In the genomic region with DNA sequence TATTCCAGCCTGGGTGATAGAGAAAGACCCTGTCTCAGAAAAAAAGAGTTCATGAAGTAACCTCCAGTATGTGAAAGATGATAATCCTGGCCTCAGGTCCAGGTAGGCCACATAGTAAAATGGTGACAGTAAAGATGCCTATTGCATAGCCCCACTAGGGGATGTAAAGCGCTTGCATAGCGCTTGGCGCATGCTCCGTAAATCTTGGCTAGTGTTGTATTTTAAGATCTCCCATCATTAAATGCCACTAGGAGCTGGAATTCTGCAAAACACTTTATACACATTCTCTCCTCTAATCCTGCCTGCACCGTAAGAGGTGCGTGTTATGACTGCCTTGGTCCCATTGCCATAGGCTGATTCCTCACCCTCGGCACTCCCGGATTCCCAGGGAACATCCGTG, we compare ENCODE assay signal across 36 cellular contexts.
"Had no signal": no experiment of that assay in that cellular context is flagged by ENCODE, and none has a peak within 500 bp of the region (broad histone marks: within the 10 kb centered on the region; RNA-seq: fewer than 3 reads in every experiment).

No MANE protein-coding gene starts in this region.

- H3K4me1 Mint-ChIP-seq: activated CD4-positive, alpha-beta memory T cell treated with anti-CD3 and anti-CD28 coated beads, Interleukin-2, amount 10 ng/mL, durations not matched to agents 7 days and 5 days; activated CD4-positive, alpha-beta T cell treated with anti-CD3 and anti-CD28 coated beads for 36 hours; activated CD4-positive, alpha-beta T cell treated with anti-CD3 and anti-CD28 coated beads, Interleukin-2, amount 10 ng/mL, durations not matched to agents 7 days and 5 days; activated CD8-positive, alpha-beta memory T cell treated with anti-CD3 and anti-CD28 coated beads, Interleukin-2, amount 10 ng/mL, durations not matched to agents 7 days and 5 days; activated naive CD4-positive, alpha-beta T cell treated with anti-CD3 and anti-CD28 coated beads, Interleukin-2, amount 10 ng/mL, durations not matched to agents 7 days and 5 days; activated naive CD4-positive, alpha-beta T cell treated with anti-CD3 and anti-CD28 coated beads, Interleukin-2, amount 50 U/mL, for 24 hours; activated naive CD8-positive, alpha-beta T cell treated with anti-CD3 and anti-CD28 coated beads, Interleukin-2, amount 10 ng/mL, durations not matched to agents 7 days and 5 days; activated naive CD8-positive, alpha-beta T cell treated with anti-CD3 and anti-CD28 coated beads, Interleukin-2, amount 50 U/mL, for 24 hours had no signal

- H3K27me3 Mint-ChIP-seq: activated CD4-positive, alpha-beta memory T cell treated with anti-CD3 and anti-CD28 coated beads, Interleukin-2, amount 10 ng/mL, durations not matched to agents 7 days and 5 days; activated CD4-positive, alpha-beta T cell treated with anti-CD3 and anti-CD28 coated beads, Interleukin-2, amount 10 ng/mL, durations not matched to agents 7 days and 5 days; activated naive CD8-positive, alpha-beta T cell; activated naive CD8-positive, alpha-beta T cell treated with anti-CD3 and anti-CD28 coated beads, Interleukin-2, amount 10 ng/mL, durations not matched to agents 7 days and 5 days had no signal

- ATAC-seq: activated CD4-positive, alpha-beta T cell treated with anti-CD3 and anti-CD28 coated beads for 36 hours; activated CD4-positive, CD25-positive, alpha-beta regulatory T cell treated with anti-CD3 and anti-CD28 coated beads, Interleukin-2, amount 50 U/mL, for 24 hours; activated CD8-positive, alpha-beta memory T cell treated with anti-CD3 and anti-CD28 coated beads, Interleukin-2, amount 10 ng/mL, durations not matched to agents 7 days and 5 days; activated CD8-positive, alpha-beta T cell treated with anti-CD3 and anti-CD28 coated beads, Interleukin-2, amount 10 ng/mL, durations not matched to agents 7 days and 5 days; activated naive CD8-positive, alpha-beta T cell treated with anti-CD3 and anti-CD28 coated beads, Interleukin-2, amount 50 U/mL, for 24 hours; body of pancreas had no signal

- H3K4me3 ChIP-seq: body of pancreas, breast epithelium had no signal

- DNase-seq: activated CD4-positive, alpha-beta memory T cell treated with anti-CD3 and anti-CD28 coated beads, Interleukin-2, amount 10 ng/mL, durations not matched to agents 7 days and 5 days; activated CD4-positive, alpha-beta T cell treated with anti-CD3 and anti-CD28 coated beads for 1 hour; activated CD4-positive, alpha-beta T cell treated with anti-CD3 and anti-CD28 coated beads for 36 hours; activated CD4-positive, alpha-beta T cell treated with anti-CD3 and anti-CD28 coated beads for 48 hours; activated CD4-positive, alpha-beta T cell treated with anti-CD3 and anti-CD28 coated beads, Interleukin-2, amount 10 ng/mL, durations not matched to agents 7 days and 5 days; activated CD4-positive, alpha-beta T cell treated with anti-CD3 and anti-CD28 coated beads, Interleukin-2, amount 50 U/mL, for 48 hours; activated CD4-positive, CD25-positive, alpha-beta regulatory T cell; activated CD8-positive, alpha-beta memory T cell treated with anti-CD3 and anti-CD28 coated beads for 24 hours; activated CD8-positive, alpha-beta memory T cell treated with anti-CD3 and anti-CD28 coated beads, Interleukin-2, amount 10 ng/mL, durations not matched to agents 7 days and 5 days; activated CD8-positive, alpha-beta memory T cell treated with anti-CD3 and anti-CD28 coated beads, Interleukin-2, amount 50 U/mL, for 48 hours; activated CD8-positive, alpha-beta T cell treated with anti-CD3 and anti-CD28 coated beads, Interleukin-2, amount 10 ng/mL, durations not matched to agents 7 days and 5 days; activated effector memory CD4-positive, alpha-beta T cell treated with Interleukin-2 at 50 U/mL for 16 hours; activated gamma-delta T cell; activated naive CD4-positive, alpha-beta T cell treated with anti-CD3 and anti-CD28 coated beads, Interleukin-2, amount 10 ng/mL, durations not matched to agents 7 days and 5 days; activated naive CD4-positive, alpha-beta T cell treated with Interleukin-2 at 50 U/mL for 16 hours; activated naive CD8-positive, alpha-beta T cell treated with anti-CD3 and anti-CD28 coated beads, Interleukin-2, amount 10 ng/mL, durations not matched to agents 7 days and 5 days; activated naive CD8-positive, alpha-beta T cell treated with anti-CD3 and anti-CD28 coated beads, Interleukin-2, amount 50 U/mL, for 24 hours; activated T-cell treated with anti-CD3 and anti-CD28 coated beads, Interleukin-2, amount 50 U/mL, for 24 hours; activated T-cell treated with anti-CD3 and anti-CD28 coated beads, Interleukin-2, amount 50 U/mL, for 48 hours; body of pancreas; brain microvascular endothelial cell; central memory CD4-positive, alpha-beta T cell; T-helper 2 cell; T-helper 9 cell; WERI-Rb-1 had no signal

- H3K4me1 ChIP-seq: body of pancreas, breast epithelium had no signal

- H3K4me3 Mint-ChIP-seq: activated CD4-positive, alpha-beta memory T cell treated with anti-CD3 and anti-CD28 coated beads, Interleukin-2, amount 10 ng/mL, durations not matched to agents 7 days and 5 days; activated CD4-positive, alpha-beta T cell treated with anti-CD3 and anti-CD28 coated beads for 36 hours; activated CD4-positive, alpha-beta T cell treated with anti-CD3 and anti-CD28 coated beads, Interleukin-2, amount 10 ng/mL, durations not matched to agents 7 days and 5 days; activated CD8-positive, alpha-beta memory T cell treated with anti-CD3 and anti-CD28 coated beads, Interleukin-2, amount 10 ng/mL, durations not matched to agents 7 days and 5 days; activated CD8-positive, alpha-beta T cell treated with anti-CD3 and anti-CD28 coated beads, Interleukin-2, amount 10 ng/mL, durations not matched to agents 7 days and 5 days; activated naive CD4-positive, alpha-beta T cell treated with anti-CD3 and anti-CD28 coated beads, Interleukin-2, amount 10 ng/mL, durations not matched to agents 7 days and 5 days; activated naive CD4-positive, alpha-beta T cell treated with anti-CD3 and anti-CD28 coated beads, Interleukin-2, amount 50 U/mL, for 24 hours; activated naive CD8-positive, alpha-beta T cell; activated naive CD8-positive, alpha-beta T cell treated with anti-CD3 and anti-CD28 coated beads, Interleukin-2, amount 10 ng/mL, durations not matched to agents 7 days and 5 days; activated naive CD8-positive, alpha-beta T cell treated with anti-CD3 and anti-CD28 coated beads, Interleukin-2, amount 50 U/mL, for 24 hours; activated T-cell treated with anti-CD3 and anti-CD28 coated beads, Interleukin-2, amount 50 U/mL, for 24 hours; T-helper 1 cell treated with Interleukin-12 subunit alpha and Interleukin-12 subunit beta and Interleukin-4 antibody, amounts not matched to agents 30 μg/mL and 1 μg/mL, for 36 hours; T-helper 2 cell treated with Interferon-gamma antibody and Interleukin-4, amounts not matched to agents 5 μg/mL and 100 μg/mL, for 36 hours; WTC11 had no signal

- FAIRE-seq: astrocyte, colon, TTC549 had no signal

- H3K9me3 Mint-ChIP-seq: activated CD4-positive, alpha-beta memory T cell treated with anti-CD3 and anti-CD28 coated beads, Interleukin-2, amount 10 ng/mL, durations not matched to agents 7 days and 5 days; activated CD4-positive, alpha-beta T cell treated with anti-CD3 and anti-CD28 coated beads, Interleukin-2, amount 10 ng/mL, durations not matched to agents 7 days and 5 days; activated naive CD4-positive, alpha-beta T cell treated with anti-CD3 and anti-CD28 coated beads, Interleukin-2, amount 10 ng/mL, durations not matched to agents 7 days and 5 days; activated naive CD4-positive, alpha-beta T cell treated with anti-CD3 and anti-CD28 coated beads, Interleukin-2, amount 50 U/mL, for 24 hours; activated naive CD8-positive, alpha-beta T cell treated with anti-CD3 and anti-CD28 coated beads, Interleukin-2, amount 10 ng/mL, durations not matched to agents 7 days and 5 days; activated naive CD8-positive, alpha-beta T cell treated with anti-CD3 and anti-CD28 coated beads, Interleukin-2, amount 50 U/mL, for 24 hours; activated T-cell treated with anti-CD3 and anti-CD28 coated beads, Interleukin-2, amount 50 U/mL, for 24 hours; activated T-helper 2 cell treated with anti-CD3 and anti-CD28 coated beads, Interferon-gamma antibody, Interleukin-2, Interleukin-4, amounts not matched to agents 10 μg/mL and 5 μg/mL and 100 μg/mL, durations not matched to agents 14 hours and 24 hours and 36 hours; T-helper 1 cell treated with Interleukin-12 subunit alpha and Interleukin-12 subunit beta and Interleukin-4 antibody, amounts not matched to agents 30 μg/mL and 1 μg/mL, for 36 hours; T-helper 2 cell treated with Interferon-gamma antibody and Interleukin-4, amounts not matched to agents 5 μg/mL and 100 μg/mL, for 36 hours had no signal

- H3K27ac Mint-ChIP-seq: activated CD4-positive, alpha-beta memory T cell treated with anti-CD3 and anti-CD28 coated beads, Interleukin-2, amount 10 ng/mL, durations not matched to agents 7 days and 5 days; activated CD4-positive, alpha-beta T cell treated with anti-CD3 and anti-CD28 coated beads for 36 hours; activated CD4-positive, alpha-beta T cell treated with anti-CD3 and anti-CD28 coated beads, Interleukin-2, amount 10 ng/mL, durations not matched to agents 7 days and 5 days; activated CD8-positive, alpha-beta memory T cell treated with anti-CD3 and anti-CD28 coated beads, Interleukin-2, amount 10 ng/mL, durations not matched to agents 7 days and 5 days; activated CD8-positive, alpha-beta T cell treated with anti-CD3 and anti-CD28 coated beads, Interleukin-2, amount 10 ng/mL, durations not matched to agents 7 days and 5 days; activated naive CD4-positive, alpha-beta T cell treated with anti-CD3 and anti-CD28 coated beads, Interleukin-2, amount 10 ng/mL, durations not matched to agents 7 days and 5 days; activated naive CD4-positive, alpha-beta T cell treated with anti-CD3 and anti-CD28 coated beads, Interleukin-2, amount 50 U/mL, for 24 hours; activated naive CD8-positive, alpha-beta T cell; activated naive CD8-positive, alpha-beta T cell treated with anti-CD3 and anti-CD28 coated beads, Interleukin-2, amount 10 ng/mL, durations not matched to agents 7 days and 5 days; activated naive CD8-positive, alpha-beta T cell treated with anti-CD3 and anti-CD28 coated beads, Interleukin-2, amount 50 U/mL, for 24 hours; activated T-cell treated with anti-CD3 and anti-CD28 coated beads, Interleukin-2, amount 50 U/mL, for 24 hours; activated T-helper 2 cell treated with anti-CD3 and anti-CD28 coated beads, Interferon-gamma antibody, Interleukin-2, Interleukin-4, amounts not matched to agents 10 μg/mL and 5 μg/mL and 100 μg/mL, durations not matched to agents 14 hours and 24 hours and 36 hours; T-helper 1 cell treated with Interleukin-12 subunit alpha and Interleukin-12 subunit beta and Interleukin-4 antibody, amounts not matched to agents 30 μg/mL and 1 μg/mL, for 36 hours; T-helper 2 cell treated with Interferon-gamma antibody and Interleukin-4, amounts not matched to agents 5 μg/mL and 100 μg/mL, for 36 hours; WTC11 had no signal

- H3K36me3 Mint-ChIP-seq: activated CD8-positive, alpha-beta memory T cell treated with anti-CD3 and anti-CD28 coated beads, Interleukin-2, amount 10 ng/mL, durations not matched to agents 7 days and 5 days; activated naive CD4-positive, alpha-beta T cell treated with anti-CD3 and anti-CD28 coated beads, Interleukin-2, amount 10 ng/mL, durations not matched to agents 7 days and 5 days; activated naive CD4-positive, alpha-beta T cell treated with anti-CD3 and anti-CD28 coated beads, Interleukin-2, amount 50 U/mL, for 24 hours; activated naive CD8-positive, alpha-beta T cell; activated naive CD8-positive, alpha-beta T cell treated with anti-CD3 and anti-CD28 coated beads, Interleukin-2, amount 10 ng/mL, durations not matched to agents 7 days and 5 days; WTC11 had no signal

- H3K9me3 ChIP-seq: body of pancreas, breast epithelium had no signal

- H3K36me3 ChIP-seq: brain microvascular endothelial cell, breast epithelium, WERI-Rb-1 had no signal

- H3K27me3 ChIP-seq: body of pancreas, brain microvascular endothelial cell, breast epithelium had no signal

- H3K27ac ChIP-seq: body of pancreas, brain microvascular endothelial cell, WERI-Rb-1 had no signal
